Comparison of ENCODE assay signal across 28 cellular contexts in genomic region chr17:48296453-48296852, GRCh38.
A peak's percentile ranks its signal among the peaks of the same experiment; 100 is the strongest.
DNase-seq lines count a peak whose midpoint lies in the region; ATAC-seq lines count a peak whose summit lies in the region.
"Had no signal": no experiment of that assay in that cellular context is flagged by ENCODE, and none has a peak within 500 bp of the region (broad histone marks: within the 10 kb centered on the region; RNA-seq: fewer than 3 reads in every experiment).

No MANE protein-coding gene starts in this region.

- peak overlapping the region in 1 of 7 donors; percentile 2 for H3K4me3 Mint-ChIP-seq in CD8-positive, alpha-beta memory T cell
- H3K4me3 Mint-ChIP-seq in T-helper 17 cell, result no peak overlapping the region
- H3K4me3 Mint-ChIP-seq in naive thymus-derived CD8-positive, alpha-beta T cell, result no peak overlapping the region
- H3K4me3 Mint-ChIP-seq in activated CD4-positive, alpha-beta memory T cell treated with anti-CD3 and anti-CD28 coated beads for 36 hours, result no peak overlapping the region
- H3K4me3 Mint-ChIP-seq: activated B cell treated with CpG ODN at 0.5 μM for 24 hours, neural crest cell had no signal

- intact Hi-C loops in activated CD4-positive, alpha-beta memory T cell treated with anti-CD3 and anti-CD28 coated beads for 36 hours (cut with micrococcal nuclease), result loop anchor here (5.0 kb wide), 1 partner anchor 34 kb away; no protein-coding TSS in a partner anchor

- H3K36me3 Mint-ChIP-seq in CD8-positive, alpha-beta memory T cell, result peaks cover 0 to 7% (median 6%) of the 10 kb centered on the region in 3 donors
- peaks cover 3% of the 10 kb centered on the region for H3K36me3 Mint-ChIP-seq in T-helper 17 cell (ENCODE audit: low read depth)
- H3K36me3 Mint-ChIP-seq in naive thymus-derived CD8-positive, alpha-beta T cell, result peaks cover 0 to 10% (median 7%) of the 10 kb centered on the region in 3 donors
- no peaks in the 10 kb centered on the region for H3K36me3 Mint-ChIP-seq in activated CD4-positive, alpha-beta memory T cell treated with anti-CD3 and anti-CD28 coated beads for 36 hours

- H3K4me1 ChIP-seq in CD8-positive, alpha-beta memory T cell (ENCODE audit: insufficient read depth, low read length), result peaks cover 42% of the 10 kb centered on the region
- H3K4me1 ChIP-seq: lower lobe of right lung, pancreas, upper lobe of left lung had no signal

- ATAC-seq in T-helper 17 cell, result no peak
- no peak for ATAC-seq in naive thymus-derived CD8-positive, alpha-beta T cell
- ATAC-seq: gastrocnemius medialis, HCT116, lower lobe of right lung, mucosa of descending colon, pancreas had no signal

- no peak overlapping the region for H3K27ac ChIP-seq in CD8-positive, alpha-beta memory T cell (ENCODE audit: low read depth, low read length)
- H3K27ac ChIP-seq: 22Rv1, gastrocnemius medialis, lower lobe of right lung, pancreas, RWPE1, upper lobe of left lung had no signal

- H3K9me3 Mint-ChIP-seq in CD8-positive, alpha-beta memory T cell, result no peaks in the 10 kb centered on the region
- no peaks in the 10 kb centered on the region for H3K9me3 Mint-ChIP-seq in naive thymus-derived CD8-positive, alpha-beta T cell
- H3K9me3 Mint-ChIP-seq in activated CD4-positive, alpha-beta memory T cell treated with anti-CD3 and anti-CD28 coated beads for 36 hours, result no peaks in the 10 kb centered on the region
- H3K9me3 Mint-ChIP-seq: activated B cell treated with CpG ODN at 0.5 μM for 24 hours, neural crest cell had no signal

- no peak overlapping the region for H3K4me3 ChIP-seq in CD8-positive, alpha-beta memory T cell (ENCODE audit: low read length)
- H3K4me3 ChIP-seq: gastrocnemius medialis, lower lobe of right lung, mucosa of descending colon, pancreas, skin epidermis, upper lobe of left lung had no signal

- peaks cover 64 to 82% (median 78%) of the 10 kb centered on the region in 3 donors for H3K4me1 Mint-ChIP-seq in CD8-positive, alpha-beta memory T cell
- peaks cover 34% of the 10 kb centered on the region for H3K4me1 Mint-ChIP-seq in T-helper 17 cell
- peaks cover 30 to 76% (median 64%) of the 10 kb centered on the region in 4 donors for H3K4me1 Mint-ChIP-seq in naive thymus-derived CD8-positive, alpha-beta T cell
- peaks cover 72% of the 10 kb centered on the region for H3K4me1 Mint-ChIP-seq in activated CD4-positive, alpha-beta memory T cell treated with anti-CD3 and anti-CD28 coated beads for 36 hours (ENCODE audit: low read depth)
- H3K4me1 Mint-ChIP-seq: neural crest cell had no signal

- DNase-seq in DMS53 (lab: John Stamatoyannopoulos, UW), result peak; percentile 15
- no peak for DNase-seq in DMS53 treated with DMSO at 0.1 percent for 48 hours (lab: John Stamatoyannopoulos, UW; ENCODE audit: unreplicated experiment)
- no peak for DNase-seq in CD8-positive, alpha-beta memory T cell
- no peak for DNase-seq in T-helper 17 cell
- DNase-seq in naive thymus-derived CD8-positive, alpha-beta T cell, result no peak
- DNase-seq in activated CD4-positive, alpha-beta memory T cell treated with anti-CD3 and anti-CD28 coated beads for 36 hours, result no peak
- DNase-seq in RPMI8226, result no peak
- no peak for DNase-seq in AG20443 (ENCODE audit: low spot score)
- DNase-seq: activated B cell treated with CpG ODN at 0.5 μM for 24 hours; activated CD4-positive, alpha-beta T cell treated with anti-CD3 and anti-CD28 coated beads, Interleukin-2, amount 50 U/mL, for 1 hour; activated naive CD4-positive, alpha-beta T cell treated with anti-CD3 and anti-CD28 coated beads, Interleukin-2, amount 50 U/mL, for 16 hours; anterior cingulate cortex; DMS 273 treated with DMSO at 0.1 percent for 48 hours; gastrocnemius medialis; lower lobe of right lung; mucosa of descending colon; NCI-H1048; NCI-H187 treated with DMSO at 0.1 percent for 48 hours; NCI-H2171; pancreas; stimulated activated naive CD4-positive, alpha-beta T cell; T-helper 1 cell; upper lobe of left lung had no signal

- no peaks in the 10 kb centered on the region for H3K27me3 Mint-ChIP-seq in CD8-positive, alpha-beta memory T cell
- no peaks in the 10 kb centered on the region for H3K27me3 Mint-ChIP-seq in T-helper 17 cell
- no peaks in the 10 kb centered on the region for H3K27me3 Mint-ChIP-seq in naive thymus-derived CD8-positive, alpha-beta T cell
- H3K27me3 Mint-ChIP-seq in activated CD4-positive, alpha-beta memory T cell treated with anti-CD3 and anti-CD28 coated beads for 36 hours, result no peaks in the 10 kb centered on the region
- H3K27me3 Mint-ChIP-seq: activated B cell treated with CpG ODN at 0.5 μM for 24 hours had no signal

- POLR2A ChIA-PET in CD8-positive, alpha-beta memory T cell (lab: Charles Lee), result no interaction called here
- POLR2A ChIA-PET in naive thymus-derived CD8-positive, alpha-beta T cell (lab: Charles Lee), result no interaction called here
- POLR2A ChIA-PET in activated CD4-positive, alpha-beta memory T cell treated with anti-CD3 and anti-CD28 coated beads for 36 hours (lab: Charles Lee), result no interaction called here

- H3K9me3 ChIP-seq in CD8-positive, alpha-beta memory T cell (ENCODE audit: low read length), result no peaks in the 10 kb centered on the region
- no peaks in the 10 kb centered on the region for H3K9me3 ChIP-seq in T-helper 17 cell (ENCODE audit: control insufficient read depth, low read length, poor library complexity, severe bottlenecking)
- H3K9me3 ChIP-seq: gastrocnemius medialis, lower lobe of right lung, mucosa of descending colon, pancreas, upper lobe of left lung had no signal

- no peaks in the 10 kb centered on the region for H3K27me3 ChIP-seq in CD8-positive, alpha-beta memory T cell (ENCODE audit: insufficient read depth, low read length, poor library complexity, severe bottlenecking)
- H3K27me3 ChIP-seq: gastrocnemius medialis, upper lobe of left lung had no signal

- no peaks in the 10 kb centered on the region for H3K36me3 ChIP-seq in CD8-positive, alpha-beta memory T cell (ENCODE audit: insufficient read depth, low read length)
- H3K36me3 ChIP-seq: gastrocnemius medialis, lower lobe of right lung, pancreas, upper lobe of left lung had no signal

- peak overlapping the region in 6 of 8 donors; percentile 70 to 98 (median 94) for H3K27ac Mint-ChIP-seq in CD8-positive, alpha-beta memory T cell
- H3K27ac Mint-ChIP-seq in T-helper 17 cell, result peak overlapping the region; percentile 96
- H3K27ac Mint-ChIP-seq in naive thymus-derived CD8-positive, alpha-beta T cell, result peak overlapping the region in 7 of 10 donors; percentile 19 to 97 (median 75)
- no peak overlapping the region for H3K27ac Mint-ChIP-seq in activated CD4-positive, alpha-beta memory T cell treated with anti-CD3 and anti-CD28 coated beads for 36 hours

- CTCF ChIA-PET in CD8-positive, alpha-beta memory T cell (lab: Charles Lee), result interaction anchor here (1.5 to 1.7 kb wide), 2 partner anchors 12 to 297 kb away, joined by 4 to 5 read pairs; partner anchors contain the start of gene HOXB5
- CTCF ChIA-PET in activated CD4-positive, alpha-beta memory T cell treated with anti-CD3 and anti-CD28 coated beads for 36 hours (lab: Charles Lee), result interaction anchor here (0.7 to 1.6 kb wide), 4 partner anchors 102 to 383 kb away, joined by 3 to 5 read pairs (median 4); no protein-coding TSS in a partner anchor
